8 cellular contexts compared by ENCODE assay signal in genomic region chr21:31098576-31099005, GRCh38.
DNase-seq lines count a peak whose midpoint lies in the region; ATAC-seq and TF ChIP-seq lines count a peak whose summit lies in the region.

No MANE protein-coding gene starts in this region.

- no peaks in the 10 kb centered on the region for H4K20me1 ChIP-seq in hepatocyte (ENCODE audit: insufficient read depth, poor library complexity, severe bottlenecking)

- DNase-seq in CD8-positive, alpha-beta memory T cell, result peak; percentile 34 to 69 (median 60)
- DNase-seq in NCI-H146 (lab: John Stamatoyannopoulos, UW) (peak; percentile 54), amniotic epithelial cell (ENCODE audit: low read depth) (peak; percentile 27), hepatocyte (ENCODE audit: low spot score) (peak; percentile 78), spleen (peak; percentile 87)

- H3K4me3 ChIP-seq in CD8-positive, alpha-beta memory T cell (ENCODE audit: low read length), result no peak overlapping the region
- no peak overlapping the region for H3K4me3 ChIP-seq in hepatocyte
- H3K4me3 ChIP-seq in spleen, result no peak overlapping the region

- H3K4me1 ChIP-seq in CD8-positive, alpha-beta memory T cell (ENCODE audit: insufficient read depth, low read length), result peaks cover 17% of the 10 kb centered on the region
- H3K4me1 ChIP-seq in hepatocyte (ENCODE audit: insufficient read depth), result no peaks in the 10 kb centered on the region
- peaks cover 0 to 16% (median 5%) of the 10 kb centered on the region in 6 donors for H3K4me1 ChIP-seq in spleen

- intact Hi-C loops in spleen (cut with DNase I; ENCODE audit: low total_unique reads), result loop anchor here (5.0 kb wide), 1 partner anchor 84 kb away; no protein-coding TSS in a partner anchor

- peak; percentile 78 for ATAC-seq in GM21723 (IDR thresholded peaks at IDR 0.05; ENCODE audit: unreplicated experiment)
- no peak for ATAC-seq in GM19455 (IDR thresholded peaks at IDR 0.05; ENCODE audit: unreplicated experiment)

- H3K4me1 Mint-ChIP-seq in CD8-positive, alpha-beta memory T cell, result peaks cover 17 to 28% (median 24%) of the 10 kb centered on the region in 3 donors
- H3K4me1 Mint-ChIP-seq in T-helper 1 cell treated with Interleukin-12 subunit alpha and Interleukin-12 subunit beta and Interleukin-4 antibody, amounts not matched to agents 30 μg/mL and 1 μg/mL, for 36 hours (ENCODE audit: low read depth), result peaks cover 26% of the 10 kb centered on the region

- H3K9me3 Mint-ChIP-seq in CD8-positive, alpha-beta memory T cell, result peaks cover 2 to 7% (median 5%) of the 10 kb centered on the region in 5 donors
- H3K9me3 Mint-ChIP-seq in T-helper 1 cell treated with Interleukin-12 subunit alpha and Interleukin-12 subunit beta and Interleukin-4 antibody, amounts not matched to agents 30 μg/mL and 1 μg/mL, for 36 hours, result peaks cover 6% of the 10 kb centered on the region

- H3K36me3 ChIP-seq in CD8-positive, alpha-beta memory T cell (ENCODE audit: insufficient read depth, low read length), result no peaks in the 10 kb centered on the region
- H3K36me3 ChIP-seq in hepatocyte (replicated peaks; ENCODE audit: insufficient read depth, low read depth), result no peaks in the 10 kb centered on the region
- no peaks in the 10 kb centered on the region for H3K36me3 ChIP-seq in spleen

- H3K4me2 ChIP-seq in hepatocyte, result no peak overlapping the region

- no peak for TF ChIP-seq POLR2A in spleen (IDR thresholded peaks at IDR 0.05)

- peak; percentile 92 for TF ChIP-seq CTCF in hepatocyte (IDR thresholded peaks at IDR 0.05; ENCODE audit: poor library complexity)
- TF ChIP-seq CTCF in spleen (IDR thresholded peaks at IDR 0.05 in 8 of 11, conservative IDR thresholded peaks at IDR 0.05 in 3 of 11), result peak; percentile 53 to 81 (median 74)

- no peaks in the 10 kb centered on the region for H3K9me2 ChIP-seq in hepatocyte (replicated peaks; ENCODE audit: insufficient read depth)

- peaks cover 0 to 7% (median 1%) of the 10 kb centered on the region in 3 donors for H3K36me3 Mint-ChIP-seq in CD8-positive, alpha-beta memory T cell
- H3K36me3 Mint-ChIP-seq in T-helper 1 cell treated with Interleukin-12 subunit alpha and Interleukin-12 subunit beta and Interleukin-4 antibody, amounts not matched to agents 30 μg/mL and 1 μg/mL, for 36 hours (ENCODE audit: low read depth), result peaks cover 7% of the 10 kb centered on the region

- H2AFZ ChIP-seq in hepatocyte, result no peak overlapping the region

- no peaks in the 10 kb centered on the region for H3K27me3 ChIP-seq in CD8-positive, alpha-beta memory T cell (ENCODE audit: insufficient read depth, low read length, poor library complexity, severe bottlenecking)
- H3K27me3 ChIP-seq in hepatocyte, result no peaks in the 10 kb centered on the region
- peaks cover 0 to 10% (median 0%) of the 10 kb centered on the region in 7 donors for H3K27me3 ChIP-seq in spleen (replicated peaks in 1 of 7)

- CTCF ChIA-PET in CD8-positive, alpha-beta memory T cell (lab: Charles Lee), result interaction anchor here (0.7 to 5.3 kb wide), 10 partner anchors 9 to 506 kb away, joined by 3 to 47 read pairs (median 4); no protein-coding TSS in a partner anchor

- POLR2A ChIA-PET in CD8-positive, alpha-beta memory T cell (lab: Charles Lee), result no interaction called here

- peak overlapping the region in 4 of 7 donors; percentile 19 to 68 (median 42) for H3K4me3 Mint-ChIP-seq in CD8-positive, alpha-beta memory T cell
- peak overlapping the region; percentile 41 for H3K4me3 Mint-ChIP-seq in T-helper 1 cell treated with Interleukin-12 subunit alpha and Interleukin-12 subunit beta and Interleukin-4 antibody, amounts not matched to agents 30 μg/mL and 1 μg/mL, for 36 hours

- peaks cover 15 to 29% of the 10 kb centered on the region in 2 donors for H3K27me3 Mint-ChIP-seq in CD8-positive, alpha-beta memory T cell
- peaks cover 17% of the 10 kb centered on the region for H3K27me3 Mint-ChIP-seq in T-helper 1 cell treated with Interleukin-12 subunit alpha and Interleukin-12 subunit beta and Interleukin-4 antibody, amounts not matched to agents 30 μg/mL and 1 μg/mL, for 36 hours (ENCODE audit: low read depth)

- no peaks in the 10 kb centered on the region for H3K9me3 ChIP-seq in CD8-positive, alpha-beta memory T cell (ENCODE audit: low read length)
- H3K9me3 ChIP-seq in hepatocyte (ENCODE audit: low read depth), result no peaks in the 10 kb centered on the region
- peaks cover 0 to 7% (median 0%) of the 10 kb centered on the region in 8 donors for H3K9me3 ChIP-seq in spleen

- H3K79me2 ChIP-seq in hepatocyte, result no peaks in the 10 kb centered on the region

- peak overlapping the region in 2 of 8 donors; percentile 21 to 39 for H3K27ac Mint-ChIP-seq in CD8-positive, alpha-beta memory T cell
- H3K27ac Mint-ChIP-seq in T-helper 1 cell treated with Interleukin-12 subunit alpha and Interleukin-12 subunit beta and Interleukin-4 antibody, amounts not matched to agents 30 μg/mL and 1 μg/mL, for 36 hours, result no peak overlapping the region

- 17% methylated on average over 23 of the region's 23 CpGs for WGBS in hepatocyte (ENCODE audit: low lambda C conversion rate, missing lambda C conversion rate)
- 13 to 15% (median 13%) methylated on average over 23 of the region's 23 CpGs for WGBS in spleen, 5 donors

- H3K27ac ChIP-seq in CD8-positive, alpha-beta memory T cell (ENCODE audit: low read depth, low read length), result no peak overlapping the region
- H3K27ac ChIP-seq in hepatocyte, result no peak overlapping the region
- H3K27ac ChIP-seq in spleen, result no peak overlapping the region

Comparison
In these comparisons a context has a peak if more than half of its experiments do, and no peak if none do; other contexts are left out.
1. DNase-seq: peak in every context shown above with its lines; median percentile 87 in spleen; 78 in hepatocyte; 60 in CD8-positive, alpha-beta memory T cell; 54 in NCI-H146; 27 in amniotic epithelial cell.